1 cellular context compared by ENCODE assay signal in the genomic region with DNA sequence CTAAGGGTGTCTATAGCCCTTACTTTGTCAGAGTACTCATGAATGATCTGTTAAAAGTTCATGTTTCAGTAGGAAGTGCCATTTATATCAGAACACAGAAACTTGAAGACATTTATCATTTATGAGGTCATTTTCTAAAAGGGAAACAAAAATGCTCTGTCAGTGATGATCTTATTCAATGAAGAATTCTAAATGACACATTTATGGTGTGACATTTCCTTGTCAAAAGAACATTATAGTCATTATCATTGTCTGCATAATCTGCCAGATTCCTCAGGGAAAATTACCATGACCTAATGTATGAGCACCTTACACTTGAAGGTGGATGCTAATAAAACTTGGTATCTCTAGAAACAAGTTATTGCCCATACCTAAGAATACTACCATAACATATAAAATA.
TF ChIP-seq lines count a peak whose summit lies in the region.

No MANE protein-coding gene starts in this region.

TF ChIP-seq in HepG2, 621 proteins besides CTCF, POLR2A, EP300 and RAD21 (continued from another document):
- TF ChIP-seq, protein P1, sequence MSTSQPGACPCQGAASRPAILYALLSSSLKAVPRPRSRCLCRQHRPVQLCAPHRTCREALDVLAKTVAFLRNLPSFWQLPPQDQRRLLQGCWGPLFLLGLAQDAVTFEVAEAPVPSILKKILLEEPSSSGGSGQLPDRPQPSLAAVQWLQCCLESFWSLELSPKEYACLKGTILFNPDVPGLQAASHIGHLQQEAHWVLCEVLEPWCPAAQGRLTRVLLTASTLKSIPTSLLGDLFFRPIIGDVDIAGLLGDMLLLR (CRISPR knock-in tag; IDR thresholded peaks at IDR 0.05), result no peak
- TF ChIP-seq SKI (IDR thresholded peaks at IDR 0.05; ENCODE audit: partially characterized antibody), result no peak
